27 cellular contexts compared by ENCODE assay signal in genomic region chr5:68194405-68194804, GRCh38. TPM values are rescaled to one million over a fixed set of nuclear protein-coding genes. Genes with fewer than 3 reads are reported as not detected.
DNase-seq lines count a peak whose midpoint lies in the region; ATAC-seq and TF ChIP-seq lines count a peak whose summit lies in the region.
"Had no signal": no experiment of that assay in that cellular context is flagged by ENCODE, and none has a peak within 500 bp of the region (broad histone marks: within the 10 kb centered on the region; RNA-seq: fewer than 3 reads in every experiment).

No MANE protein-coding gene starts in this region.

- peaks cover 6% of the 10 kb centered on the region for H3K4me1 Mint-ChIP-seq in stimulated activated naive CD8-positive, alpha-beta T cell treated with anti-CD3 and anti-CD28 coated beads, Interleukin-15, amount 100 ng/mL, for 72 hours
- H3K4me1 Mint-ChIP-seq in WTC11: peaks cover 55% of the 10 kb centered on the region
- H3K4me1 Mint-ChIP-seq in memory B cell: peaks cover 23% of the 10 kb centered on the region
- peaks cover 16% of the 10 kb centered on the region for H3K4me1 Mint-ChIP-seq in stimulated activated naive CD8-positive, alpha-beta T cell treated with anti-CD3 and anti-CD28 coated beads, Interleukin-15, Interleukin-2, amounts not matched to agents 100 ng/mL and 50 ng/mL, for 24 hours (ENCODE audit: low read depth)
- H3K4me1 Mint-ChIP-seq: activated CD4-positive, alpha-beta T cell treated with anti-CD3 and anti-CD28 coated beads for 36 hours had no signal

- no peak for TF ChIP-seq POLR2A in adrenal gland (IDR thresholded peaks at IDR 0.05)

- no peak overlapping the region for H3K4me3 Mint-ChIP-seq in stimulated activated naive CD8-positive, alpha-beta T cell treated with anti-CD3 and anti-CD28 coated beads, Interleukin-15, amount 100 ng/mL, for 72 hours
- no peak overlapping the region for H3K4me3 Mint-ChIP-seq in WTC11
- no peak overlapping the region for H3K4me3 Mint-ChIP-seq in memory B cell
- no peak overlapping the region for H3K4me3 Mint-ChIP-seq in stimulated activated naive CD8-positive, alpha-beta T cell treated with anti-CD3 and anti-CD28 coated beads, Interleukin-15, Interleukin-2, amounts not matched to agents 100 ng/mL and 50 ng/mL, for 24 hours
- H3K4me3 Mint-ChIP-seq: activated CD4-positive, alpha-beta T cell treated with anti-CD3 and anti-CD28 coated beads for 36 hours; activated CD8-positive, alpha-beta T cell treated with anti-CD3 and anti-CD28 coated beads for 36 hours; activated naive CD8-positive, alpha-beta T cell; CD4-positive, alpha-beta memory T cell; mesothelial cell of epicardium had no signal

- CTCF ChIA-PET in WTC11 (lab: Charles Lee): interaction anchor here (1.6 kb wide), 1 partner anchor 22 kb away, joined by 7 read pairs; the partner anchor contains the start of gene PIK3R1

- H3K27me3 ChIP-seq in adrenal gland: no peaks in the 10 kb centered on the region
- H3K27me3 ChIP-seq: Peyer's patch, stomach, vagina had no signal

- no peaks in the 10 kb centered on the region for H3K27me3 Mint-ChIP-seq in stimulated activated naive CD8-positive, alpha-beta T cell treated with anti-CD3 and anti-CD28 coated beads, Interleukin-15, amount 100 ng/mL, for 72 hours
- H3K27me3 Mint-ChIP-seq in WTC11 (ENCODE audit: low read depth) (peaks cover 12% of the 10 kb centered on the region), memory B cell (no peaks in the 10 kb centered on the region)
- H3K27me3 Mint-ChIP-seq in stimulated activated naive CD8-positive, alpha-beta T cell treated with anti-CD3 and anti-CD28 coated beads, Interleukin-15, Interleukin-2, amounts not matched to agents 100 ng/mL and 50 ng/mL, for 24 hours: no peaks in the 10 kb centered on the region
- H3K27me3 Mint-ChIP-seq: activated CD4-positive, alpha-beta T cell treated with anti-CD3 and anti-CD28 coated beads for 36 hours; activated CD8-positive, alpha-beta T cell treated with anti-CD3 and anti-CD28 coated beads for 36 hours; activated naive CD8-positive, alpha-beta T cell had no signal

- ATAC-seq in stimulated activated naive CD8-positive, alpha-beta T cell treated with anti-CD3 and anti-CD28 coated beads, Interleukin-15, Interleukin-2, amounts not matched to agents 100 U/mL and 50 U/mL, for 24 hours: peak; percentile 28
- ATAC-seq in stimulated activated naive CD8-positive, alpha-beta T cell treated with anti-CD3 and anti-CD28 coated beads, Interleukin-15, amount 100 ng/mL, for 72 hours: no peak
- ATAC-seq in WTC11: no peak
- ATAC-seq in memory B cell (ENCODE audit: low read depth): no peak
- ATAC-seq: activated CD4-positive, alpha-beta T cell treated with anti-CD3 and anti-CD28 coated beads for 36 hours; activated CD8-positive, alpha-beta T cell treated with anti-CD3 and anti-CD28 coated beads for 36 hours had no signal

- H3K27ac Mint-ChIP-seq in stimulated activated naive CD8-positive, alpha-beta T cell treated with anti-CD3 and anti-CD28 coated beads, Interleukin-15, amount 100 ng/mL, for 72 hours: peak overlapping the region in 1 of 2 donors; percentile 50
- peak overlapping the region; percentile 86 for H3K27ac Mint-ChIP-seq in WTC11
- peak overlapping the region; percentile 63 for H3K27ac Mint-ChIP-seq in memory B cell
- peak overlapping the region; percentile 26 for H3K27ac Mint-ChIP-seq in stimulated activated naive CD8-positive, alpha-beta T cell treated with anti-CD3 and anti-CD28 coated beads, Interleukin-15, Interleukin-2, amounts not matched to agents 100 ng/mL and 50 ng/mL, for 24 hours
- H3K27ac Mint-ChIP-seq: activated CD4-positive, alpha-beta T cell treated with anti-CD3 and anti-CD28 coated beads for 36 hours; activated naive CD8-positive, alpha-beta T cell; mesothelial cell of epicardium had no signal

- peaks cover 0 to 4% of the 10 kb centered on the region in 2 donors for H3K9me3 Mint-ChIP-seq in stimulated activated naive CD8-positive, alpha-beta T cell treated with anti-CD3 and anti-CD28 coated beads, Interleukin-15, amount 100 ng/mL, for 72 hours
- H3K9me3 Mint-ChIP-seq in WTC11: peaks cover 7% of the 10 kb centered on the region; the same call in 1 of the 2 replicates
- no peaks in the 10 kb centered on the region for H3K9me3 Mint-ChIP-seq in memory B cell
- no peaks in the 10 kb centered on the region for H3K9me3 Mint-ChIP-seq in stimulated activated naive CD8-positive, alpha-beta T cell treated with anti-CD3 and anti-CD28 coated beads, Interleukin-15, Interleukin-2, amounts not matched to agents 100 ng/mL and 50 ng/mL, for 24 hours
- H3K9me3 Mint-ChIP-seq: activated CD8-positive, alpha-beta T cell treated with anti-CD3 and anti-CD28 coated beads for 36 hours; mesothelial cell of epicardium had no signal

- DNase-seq in stimulated activated naive CD8-positive, alpha-beta T cell treated with anti-CD3 and anti-CD28 coated beads, Interleukin-15, Interleukin-2, amounts not matched to agents 100 U/mL and 50 U/mL, for 24 hours: no peak
- DNase-seq in stimulated activated naive CD8-positive, alpha-beta T cell treated with anti-CD3 and anti-CD28 coated beads, Interleukin-15, amount 100 ng/mL, for 72 hours: no peak
- DNase-seq in WTC11 (ENCODE audit: low spot score) (no peak), memory B cell (ENCODE audit: low spot score in 2 of 2) (no peak), NCI-H1092 treated with DMSO at 0.1 percent for 48 hours (lab: John Stamatoyannopoulos, UW) (no peak), NOMO-1 treated with DMSO at 0.1 percent for 48 hours (lab: John Stamatoyannopoulos, UW; ENCODE audit: unreplicated experiment) (no peak), adrenal gland (no peak)
- DNase-seq: activated CD4-positive, alpha-beta T cell treated with anti-CD3 and anti-CD28 coated beads for 36 hours; activated CD8-positive, alpha-beta T cell treated with anti-CD3 and anti-CD28 coated beads for 36 hours; anterior cingulate cortex; CD4-positive, alpha-beta memory T cell; DMS 273 treated with DMSO at 0.1 percent for 48 hours; effector memory CD4-positive, alpha-beta T cell; EL; glutamatergic neuron; KG1; NCI-H1417 treated with DMSO at 0.1 percent for 48 hours; NCI-H2029 treated with DMSO at 0.1 percent for 48 hours; NCI-H2227 treated with DMSO at 0.1 percent for 48 hours; Peyer's patch; SIG-M5; stomach had no signal

- H3K9me3 ChIP-seq in adrenal gland (replicated peaks in 1 of 3): no peaks in the 10 kb centered on the region
- H3K9me3 ChIP-seq: Peyer's patch, stomach, vagina had no signal

- no peaks in the 10 kb centered on the region; the same call in 1 of the 2 replicates for H3K36me3 Mint-ChIP-seq in WTC11
- no peaks in the 10 kb centered on the region for H3K36me3 Mint-ChIP-seq in memory B cell
- no peaks in the 10 kb centered on the region for H3K36me3 Mint-ChIP-seq in stimulated activated naive CD8-positive, alpha-beta T cell treated with anti-CD3 and anti-CD28 coated beads, Interleukin-15, Interleukin-2, amounts not matched to agents 100 ng/mL and 50 ng/mL, for 24 hours (ENCODE audit: low read depth)
- H3K36me3 Mint-ChIP-seq: activated naive CD8-positive, alpha-beta T cell; CD4-positive, alpha-beta memory T cell; mesothelial cell of epicardium had no signal

- POLR2A ChIA-PET in WTC11 (lab: Charles Lee): interaction anchor here (1.1 kb wide), 1 partner anchor 22 kb away, joined by 3 read pairs; no protein-coding TSS in a partner anchor

- TF ChIP-seq CTCF in WTC11 (IDR thresholded peaks at IDR 0.05): no peak
- no peak for TF ChIP-seq CTCF in adrenal gland (IDR thresholded peaks at IDR 0.05)

- peak overlapping the region in 1 of 5 donors; percentile 67 for H3K27ac ChIP-seq in adrenal gland
- H3K27ac ChIP-seq: Peyer's patch, vagina had no signal

- intact Hi-C loops in adrenal gland (cut with DNase I): no loop called here

- WGBS in adrenal gland, 4 donors: 19 to 45% (median 21%) methylated on average over 1 of the region's 1 CpG

- peaks cover 9 to 12% of the 10 kb centered on the region in 2 donors for H3K4me1 ChIP-seq in adrenal gland (replicated peaks in 1 of 2)
- H3K4me1 ChIP-seq: Peyer's patch, vagina had no signal

- H3K4me3 ChIP-seq in adrenal gland: no peak overlapping the region
- H3K4me3 ChIP-seq: coronary artery, Peyer's patch, stomach, vagina had no signal

- no peaks in the 10 kb centered on the region for H3K36me3 ChIP-seq in adrenal gland (replicated peaks in 1 of 2)
- H3K36me3 ChIP-seq: Peyer's patch, stomach, vagina had no signal

TF ChIP-seq in WTC11, 78 proteins besides CTCF, POLR2A, EP300 and RAD21 (continues in another document):
- TF ChIP-seq STAT6 (CRISPR knock-in tag; conservative IDR thresholded peaks at IDR 0.05; ENCODE audit: low read depth) (no peak), GABPB1 (CRISPR knock-in tag; IDR thresholded peaks at IDR 0.05) (no peak), ZNF263 (CRISPR knock-in tag; IDR thresholded peaks at IDR 0.05; ENCODE audit: low read depth) (no peak), CDX4 (CRISPR knock-in tag; IDR thresholded peaks at IDR 0.05; ENCODE audit: borderline replicate concordance) (no peak), ZNF317 (CRISPR knock-in tag; IDR thresholded peaks at IDR 0.05; ENCODE audit: borderline replicate concordance, low read depth) (no peak)

RNA-seq across cellular contexts. Expression of gene PIK3R1, which starts 21.2 kb away (rescaled TPM):
- total RNA-seq in WTC11 (2021) (10.1 to 11.3 TPM (median 11.1 TPM) in 3 replicates), adrenal gland (100 to 1,000 TPM in 1 of 8 donors, 10 to 100 TPM in 7; 41.3 to 110 (median 66.7) TPM)
- polyA plus RNA-seq in adrenal gland: 10 to 100 TPM in 2 of 3 donors, 1 to 10 TPM in 1; 4.9 to 44.7 (median 11.7) TPM
